Comparison of ENCODE assay signal across 25 cellular contexts in the genomic region with DNA sequence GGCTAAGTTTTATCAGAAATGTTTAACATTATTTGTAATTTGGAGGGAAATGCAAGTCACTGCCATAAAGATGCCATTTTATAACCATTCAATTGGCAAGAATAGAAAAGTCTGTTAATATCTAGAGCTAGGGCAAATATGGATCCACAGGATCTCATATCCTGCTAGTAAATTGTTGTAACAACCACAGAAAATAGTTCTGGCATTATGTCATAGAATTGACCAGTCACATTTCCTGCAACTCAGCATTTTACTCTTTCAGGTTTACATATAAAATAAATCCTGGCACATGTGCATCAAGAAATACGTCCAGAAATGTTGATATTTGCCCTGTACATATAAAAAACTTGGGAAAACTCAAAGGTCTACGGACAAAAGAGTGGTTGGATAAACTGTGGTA. TPM values are rescaled to one million over a fixed set of nuclear protein-coding genes. Genes with fewer than 3 reads are reported as not detected.
DNase-seq lines count a peak whose midpoint lies in the region; ATAC-seq, FAIRE-seq and TF ChIP-seq lines count a peak whose summit lies in the region.
"Had no signal": no experiment of that assay in that cellular context is flagged by ENCODE, and none has a peak within 500 bp of the region (broad histone marks: within the 10 kb centered on the region; RNA-seq: fewer than 3 reads in every experiment).

No MANE protein-coding gene starts in this region.

- no peaks in the 10 kb centered on the region for H4K20me1 ChIP-seq in keratinocyte (ENCODE audit: control insufficient read depth, extremely low read depth, insufficient read depth, low read length)

- H3K9me3 ChIP-seq in keratinocyte (ENCODE audit: control insufficient read depth, low read depth, low read length), result no peaks in the 10 kb centered on the region
- H3K9me3 ChIP-seq: psoas muscle, upper lobe of right lung had no signal

- H3K4me3 ChIP-seq in keratinocyte (ENCODE audit: control insufficient read depth in 2 of 3, extremely low read depth in 1 of 3, insufficient read depth in 2 of 3, low read depth in 1 of 3, low read length in 3 of 3), result no peak overlapping the region
- H3K4me3 ChIP-seq: psoas muscle, upper lobe of right lung had no signal

- DNase-seq in AG08395 (ENCODE audit: low spot score), result peak; percentile 30
- peak; percentile 62 for DNase-seq in HTR-8/SVneo (ENCODE audit: insufficient read length, low spot score)
- DNase-seq in astrocyte of the hippocampus (ENCODE audit: low read depth, low spot score), result peak; percentile 44
- no peak for DNase-seq in keratinocyte (ENCODE audit: low read depth, low spot score)
- no peak for DNase-seq in NCI-H748 treated with DMSO at 0.1 percent for 48 hours (lab: John Stamatoyannopoulos, UW)
- DNase-seq: activated CD4-positive, alpha-beta memory T cell treated with anti-CD3 and anti-CD28 coated beads for 36 hours; activated naive CD8-positive, alpha-beta T cell treated with anti-CD3 and anti-CD28 coated beads, Interleukin-2, amount 10 ng/mL, durations not matched to agents 7 days and 5 days; activated T-cell treated with anti-CD3 and anti-CD28 coated beads, Interleukin-2, amount 50 U/mL, for 24 hours; glutamatergic neuron; MV-4-11; NCI-H2107; NCI-H774; nephron progenitor cell; psoas muscle; stimulated activated CD4-positive, alpha-beta T cell treated with anti-CD3 and anti-CD28 coated beads, Interleukin-15, amount 100 ng/mL, for 24 hours; stimulated activated naive CD4-positive, alpha-beta T cell treated with Interleukin-2 at 50 U/mL for 16 hours; upper lobe of right lung had no signal

- no peak for TF ChIP-seq CTCF in keratinocyte (optimal IDR thresholded peaks at IDR 0.05 in 1 of 3, IDR thresholded peaks at IDR 0.05 in 1 of 3, conservative IDR thresholded peaks at IDR 0.05 in 1 of 3; ENCODE audit: extremely low read depth in 1 of 3, insufficient read depth in 2 of 3, low read length in 3 of 3)

- H3K4me1 ChIP-seq in keratinocyte (ENCODE audit: control insufficient read depth, extremely low read depth, insufficient read depth, low read length), result peaks cover 22% of the 10 kb centered on the region
- H3K4me1 ChIP-seq: upper lobe of right lung had no signal

- dilution Hi-C loops in keratinocyte (cut with MboI; ENCODE audit: extremely low pct_ligation_motif_present, low sequenced_read_pairs), result no loop called here

- H3K36me3 ChIP-seq in keratinocyte (ENCODE audit: control insufficient read depth in 2 of 2, extremely low read depth in 1 of 2, insufficient read depth in 2 of 2, low read length in 2 of 2), result no peaks in the 10 kb centered on the region
- H3K36me3 ChIP-seq: upper lobe of right lung had no signal

- no peak overlapping the region for H3K9ac ChIP-seq in keratinocyte (ENCODE audit: control insufficient read depth, extremely low read depth, insufficient read depth, low read length)

- no peak overlapping the region for H3K4me2 ChIP-seq in keratinocyte (ENCODE audit: control insufficient read depth, extremely low read depth, insufficient read depth, low read depth, low read length)

- ATAC-seq in HG03457 (IDR thresholded peaks at IDR 0.05; ENCODE audit: unreplicated experiment) (no peak), GM21367 (IDR thresholded peaks at IDR 0.05; ENCODE audit: unreplicated experiment) (no peak), HG03280 (IDR thresholded peaks at IDR 0.05; ENCODE audit: unreplicated experiment) (no peak)
- ATAC-seq: HCT116, Panc1, psoas muscle, upper lobe of right lung had no signal

- no peaks in the 10 kb centered on the region for H3K27me3 ChIP-seq in keratinocyte (ENCODE audit: control insufficient read depth, extremely low read depth, insufficient read depth, low read length)
- H3K27me3 ChIP-seq: upper lobe of right lung had no signal

- no peak overlapping the region for H2AFZ ChIP-seq in keratinocyte (ENCODE audit: control insufficient read depth, low read length)

- FAIRE-seq in HTR-8/SVneo (lab: Jason Lieb, UNC), result no peak
- peak; percentile 53 for FAIRE-seq in keratinocyte (lab: Jason Lieb, UNC)
- FAIRE-seq: G401.6, GM12892 had no signal

- no peaks in the 10 kb centered on the region for H3K9me1 ChIP-seq in keratinocyte (ENCODE audit: control insufficient read depth, extremely low read depth, insufficient read depth, low read length)

- peaks cover 2% of the 10 kb centered on the region for H3K79me2 ChIP-seq in keratinocyte (ENCODE audit: control insufficient read depth, insufficient read depth, low read length)

- no peak overlapping the region for H3K27ac ChIP-seq in keratinocyte (ENCODE audit: control insufficient read depth, insufficient read depth, low read length)
- H3K27ac ChIP-seq: psoas muscle, upper lobe of right lung, VCaP had no signal

RNA-seq across cellular contexts. Expression of gene OSBPL6, which starts 32.9 kb away (rescaled TPM):
- polyA plus RNA-seq in keratinocyte, result 8.2 to 11.6 TPM (median 10.1 TPM) in 3 replicates
- polyA plus RNA-seq in keratinocyte (2011; ENCODE audit: low read depth), result 5.6 TPM
- polyA plus RNA-seq in keratinocyte (2011; cell fraction: cytosol; rRNA removed), result 8.1 and 11.3 TPM in 2 replicates
- polyA plus RNA-seq in keratinocyte (2011; cell fraction: nucleus; rRNA removed), result 11.0 and 11.9 TPM in 2 replicates
- 8.3 and 9.4 TPM in 2 replicates for polyA plus RNA-seq in keratinocyte (2012; ENCODE audit: low replicate concordance)
- polyA minus RNA-seq in keratinocyte, result 5.5 to 14.3 TPM (median 10.4 TPM) in 3 replicates
- 6.3 TPM for polyA minus RNA-seq in keratinocyte (2011; cell fraction: cytosol; rRNA and poly(A)+ RNA removed)
- polyA minus RNA-seq in keratinocyte (2011; cell fraction: nucleus; rRNA and poly(A)+ RNA removed), result 8.1 and 21.3 TPM in 2 replicates

Comparison
In these comparisons a context has a peak if more than half of its experiments do, and no peak if none do; other contexts are left out.
1. DNase-seq: peak in AG08395 (single experiment), HTR-8/SVneo (single experiment) and astrocyte of the hippocampus (single experiment); none in keratinocyte (single experiment) and NCI-H748 treated with DMSO at 0.1 percent for 48 hours (single experiment).